In genomic region chr7:131157530-131158243, GRCh38 we compare ENCODE assay signal across 9 cellular contexts.
DNase-seq lines count a peak whose midpoint lies in the region; FAIRE-seq and TF ChIP-seq lines count a peak whose summit lies in the region.
"Had no signal": no experiment of that assay in that cellular context is flagged by ENCODE, and none has a peak within 500 bp of the region (broad histone marks: within the 10 kb centered on the region; RNA-seq: fewer than 3 reads in every experiment).

No MANE protein-coding gene starts in this region.

- no peaks in the 10 kb centered on the region for H3K79me1 ChIP-seq in mesenchymal stem cell (replicated peaks; ENCODE audit: low read length, poor library complexity, severe bottlenecking)

- H3K14ac ChIP-seq in mesenchymal stem cell (ENCODE audit: low read length in 2 of 2): no peak overlapping the region

- H3K9me3 ChIP-seq in endothelial cell of umbilical vein (replicated peaks; ENCODE audit: control insufficient read depth, insufficient read depth, low read length) (no peaks in the 10 kb centered on the region), mesenchymal stem cell (ENCODE audit: control insufficient read depth, low read length) (no peaks in the 10 kb centered on the region), uterus (no peaks in the 10 kb centered on the region)

- no peaks in the 10 kb centered on the region for H3K79me2 ChIP-seq in endothelial cell of umbilical vein (ENCODE audit: control insufficient read depth, insufficient read depth, low read length)

- H3K27me3 ChIP-seq in endothelial cell of umbilical vein (ENCODE audit: control insufficient read depth in 2 of 2, insufficient read depth in 2 of 2, low read length in 2 of 2) (no peaks in the 10 kb centered on the region), mesenchymal stem cell (ENCODE audit: control insufficient read depth in 1 of 2, insufficient read depth in 1 of 2, low read length in 2 of 2) (no peaks in the 10 kb centered on the region), uterus (no peaks in the 10 kb centered on the region)

- H3K4me2 ChIP-seq in endothelial cell of umbilical vein (ENCODE audit: insufficient read depth, low read length): no peak overlapping the region
- H3K4me2 ChIP-seq in mesenchymal stem cell (ENCODE audit: low read length, poor library complexity, severe bottlenecking): no peak overlapping the region

- no peaks in the 10 kb centered on the region for H3K9me1 ChIP-seq in endothelial cell of umbilical vein (replicated peaks; ENCODE audit: control insufficient read depth, extremely low read depth, insufficient read depth, low read length)

- peak overlapping the region; percentile 35 for H4K8ac ChIP-seq in mesenchymal stem cell (ENCODE audit: low read length)

- H3K27ac ChIP-seq in endothelial cell of umbilical vein (ENCODE audit: insufficient read depth, low read depth, low read length) (no peak overlapping the region), mesenchymal stem cell (ENCODE audit: low read length, poor library complexity, severe bottlenecking) (no peak overlapping the region), uterus (no peak overlapping the region)

- H3K9ac ChIP-seq in endothelial cell of umbilical vein (replicated peaks; ENCODE audit: extremely low read depth, insufficient read depth, low read length) (no peak overlapping the region), mesenchymal stem cell (ENCODE audit: low read length) (peak overlapping the region; percentile 76)

- H2BK5ac ChIP-seq in mesenchymal stem cell (ENCODE audit: low read depth, low read length, poor library complexity, severe bottlenecking): no peak overlapping the region

- H2BK15ac ChIP-seq in mesenchymal stem cell (ENCODE audit: low read depth, poor library complexity, severe bottlenecking): no peak overlapping the region

- H3K36me3 ChIP-seq in endothelial cell of umbilical vein (ENCODE audit: control insufficient read depth in 2 of 2, extremely low read depth in 1 of 2, insufficient read depth in 2 of 2, low read length in 2 of 2) (no peaks in the 10 kb centered on the region), mesenchymal stem cell (ENCODE audit: control insufficient read depth in 1 of 2, insufficient read depth in 2 of 2, low read depth in 1 of 2, low read length in 2 of 2) (no peaks in the 10 kb centered on the region), uterus (no peaks in the 10 kb centered on the region)

- no peak overlapping the region for H2BK12ac ChIP-seq in mesenchymal stem cell (ENCODE audit: low read length in 2 of 2)

- no peak overlapping the region for H3K23ac ChIP-seq in mesenchymal stem cell (ENCODE audit: low read length in 2 of 2)

- H2AK5ac ChIP-seq in mesenchymal stem cell (ENCODE audit: low read length, severe bottlenecking): no peak overlapping the region

- H2BK120ac ChIP-seq in mesenchymal stem cell (ENCODE audit: low read depth, low read length): no peak overlapping the region

- H4K91ac ChIP-seq in mesenchymal stem cell (ENCODE audit: low read length): no peak overlapping the region

- H4K20me1 ChIP-seq in endothelial cell of umbilical vein (replicated peaks; ENCODE audit: control insufficient read depth, extremely low read depth, insufficient read depth, low read length): no peaks in the 10 kb centered on the region

- intact Hi-C loops in endothelial cell of umbilical vein (cut with micrococcal nuclease) (no loop called here), uterus (cut with DNase I; ENCODE audit: low total_unique reads) (no loop called here)

- WGBS in mesenchymal stem cell: 86% methylated on average over 13 of the region's 14 CpGs

- no peak overlapping the region for H3K18ac ChIP-seq in mesenchymal stem cell (ENCODE audit: low read depth in 1 of 2, low read length in 2 of 2)

- H3K4me1 ChIP-seq in endothelial cell of umbilical vein (ENCODE audit: control insufficient read depth, extremely low read depth, insufficient read depth, low read length) (no peaks in the 10 kb centered on the region), mesenchymal stem cell (ENCODE audit: control insufficient read depth, insufficient read depth, low read depth, low read length) (peaks cover 5% of the 10 kb centered on the region), uterus (no peaks in the 10 kb centered on the region)

- no peak overlapping the region for H3K4ac ChIP-seq in mesenchymal stem cell (ENCODE audit: low read depth in 1 of 2, low read length in 2 of 2)

- H2AFZ ChIP-seq in endothelial cell of umbilical vein (ENCODE audit: low read depth, low read length): no peak overlapping the region
- H2AFZ ChIP-seq in mesenchymal stem cell (ENCODE audit: low read depth, low read length): no peak overlapping the region

- FAIRE-seq in RCC 7860 (lab: Jason Lieb, UNC) (peak; percentile 33), endothelial cell of umbilical vein (lab: Jason Lieb, UNC) (no peak)

- POLR2A ChIA-PET in endothelial cell of umbilical vein (lab: Charles Lee): no interaction called here

- DNase-seq in RCC 7860 (ENCODE audit: low spot score) (no peak), endothelial cell of umbilical vein (ENCODE audit: low read depth, low spot score) (no peak), mesenchymal stem cell (peak; percentile 35), uterus (peak; percentile 18 to 43), NCI-H2029 treated with DMSO at 0.1 percent for 48 hours (lab: John Stamatoyannopoulos, UW) (no peak), foreskin melanocyte (no peak)
- no peak for DNase-seq in stimulated activated naive CD4-positive, alpha-beta T cell (lab: John Stamatoyannopoulos, UW)
- DNase-seq: DND-41, NCI-H146 had no signal

- CTCF ChIA-PET in endothelial cell of umbilical vein (lab: Charles Lee): no interaction called here

- H3K4me3 ChIP-seq in endothelial cell of umbilical vein (replicated peaks in 1 of 3; ENCODE audit: insufficient read depth in 1 of 3, low read depth in 1 of 3, low read length in 3 of 3): no peak overlapping the region
- H3K4me3 ChIP-seq in mesenchymal stem cell (ENCODE audit: insufficient read depth in 1 of 2, low read depth in 1 of 2, low read length in 2 of 2): peak overlapping the region in 1 of 2 experiments; percentile 61
- no peak overlapping the region for H3K4me3 ChIP-seq in uterus

- no TSS peak for BruUV-seq in endothelial cell of umbilical vein (replicated peaks; lab: Mats Ljungman, UMichigan)

- TF ChIP-seq POLR2A in endothelial cell of umbilical vein (IDR thresholded peaks at IDR 0.05; ENCODE audit: low read depth, low read length) (no peak), uterus (IDR thresholded peaks at IDR 0.05) (no peak)

- dilution Hi-C loops in endothelial cell of umbilical vein (cut with MboI; ENCODE audit: extremely low pct_ligation_motif_present, low sequenced_read_pairs): no loop called here

- no peak for TF ChIP-seq CTCF in endothelial cell of umbilical vein (IDR thresholded peaks at IDR 0.05; ENCODE audit: extremely low read depth in 1 of 2, insufficient read depth in 1 of 2, low read depth in 1 of 2, low read length in 2 of 2)
- no peak for TF ChIP-seq CTCF in uterus (IDR thresholded peaks at IDR 0.05)

TF ChIP-seq in endothelial cell of umbilical vein, 7 proteins besides CTCF, POLR2A, EP300 and RAD21:
- TF ChIP-seq GATA2 (IDR thresholded peaks at IDR 0.05; ENCODE audit: insufficient read depth, insufficient read length, low read depth, low read length) (no peak), FOS (IDR thresholded peaks at IDR 0.05; ENCODE audit: borderline replicate concordance, insufficient read depth, low read length) (peak; percentile 28)
TF ChIP-seq in endothelial cell of umbilical vein: peak in this region for 1.

Comparison
In these comparisons a context has a peak if more than half of its experiments do, and no peak if none do; other contexts are left out.
1. DNase-seq: peak in mesenchymal stem cell (single experiment) and uterus (2 of 2); none in RCC 7860 (single experiment), endothelial cell of umbilical vein (single experiment), NCI-H2029 treated with DMSO at 0.1 percent for 48 hours (single experiment), foreskin melanocyte (single experiment) and stimulated activated naive CD4-positive, alpha-beta T cell (0 of 6).